ENCODE assay signal across 18 cellular contexts in the genomic region with DNA sequence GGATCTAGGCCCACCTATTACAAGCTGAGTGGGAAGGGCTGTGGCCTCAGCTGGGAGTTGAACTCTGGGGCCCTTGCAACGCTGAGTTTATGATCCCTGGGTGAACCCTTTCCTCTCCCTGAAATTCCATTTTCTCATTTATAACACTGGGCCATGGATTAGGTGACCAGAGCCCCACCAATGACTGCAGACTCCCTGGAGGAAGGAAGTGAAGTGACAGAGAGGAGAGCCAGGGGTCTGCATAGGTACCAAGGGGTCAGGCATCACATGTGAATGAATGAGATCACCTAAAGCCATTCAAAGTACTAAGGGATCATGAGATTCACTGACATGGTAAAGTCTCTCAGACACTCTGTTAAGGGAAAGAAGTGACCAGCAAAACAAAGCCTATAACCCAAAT. TPM values are rescaled to one million over a fixed set of nuclear protein-coding genes. Genes with fewer than 3 reads are reported as not detected.
DNase-seq lines count a peak whose midpoint lies in the region; ATAC-seq and TF ChIP-seq lines count a peak whose summit lies in the region.
"Had no signal": no experiment of that assay in that cellular context is flagged by ENCODE, and none has a peak within 500 bp of the region (broad histone marks: within the 10 kb centered on the region; RNA-seq: fewer than 3 reads in every experiment).

No MANE protein-coding gene starts in this region.

- peak overlapping the region; percentile 51 for H3K4me2 ChIP-seq in neural progenitor cell
- H3K4me2 ChIP-seq: SK-N-SH had no signal

- no peaks in the 10 kb centered on the region for H3K9me3 Mint-ChIP-seq in neural progenitor cell
- H3K9me3 Mint-ChIP-seq: activated naive CD4-positive, alpha-beta T cell treated with anti-CD3 and anti-CD28 coated beads, Interleukin-2, amount 50 U/mL, for 72 hours; immature natural killer cell had no signal

- peaks cover 20% of the 10 kb centered on the region for H3K36me3 Mint-ChIP-seq in neural progenitor cell
- H3K36me3 Mint-ChIP-seq: activated naive CD4-positive, alpha-beta T cell treated with anti-CD3 and anti-CD28 coated beads, Interleukin-2, amount 50 U/mL, for 72 hours had no signal

- peaks cover 13% of the 10 kb centered on the region for H3K4me1 Mint-ChIP-seq in neural progenitor cell
- H3K4me1 Mint-ChIP-seq: immature natural killer cell had no signal

- H3K9me3 ChIP-seq in cardiac muscle cell (ENCODE audit: low read depth) (no peaks in the 10 kb centered on the region), right cardiac atrium (ENCODE audit: control insufficient read depth, low read length) (no peaks in the 10 kb centered on the region), esophagus (ENCODE audit: control insufficient read depth in 2 of 2, insufficient read depth in 1 of 2, low read depth in 1 of 2, low read length in 1 of 2) (no peaks in the 10 kb centered on the region), neural progenitor cell (ENCODE audit: low read depth) (no peaks in the 10 kb centered on the region), upper lobe of left lung (no peaks in the 10 kb centered on the region)
- H3K9me3 ChIP-seq: gastrocnemius medialis, SK-N-SH had no signal

- intact Hi-C loops in right cardiac atrium (cut with DNase I), result no loop called here

- no peaks in the 10 kb centered on the region for H3K79me2 ChIP-seq in neural progenitor cell (ENCODE audit: low read depth)

- H3K27ac ChIP-seq in cardiac muscle cell (peak overlapping the region; percentile 86), right cardiac atrium (ENCODE audit: low read length) (no peak overlapping the region), esophagus (ENCODE audit: low read depth in 2 of 2, low read length in 1 of 2) (peak overlapping the region; percentile 66 to 87), neural progenitor cell (peak overlapping the region; percentile 80), upper lobe of left lung (peak overlapping the region in 3 of 4 donors; percentile 36 to 64 (median 60))
- H3K27ac ChIP-seq: gastrocnemius medialis had no signal

- no peak for TF ChIP-seq POLR2A in upper lobe of left lung (IDR thresholded peaks at IDR 0.05)

- peaks cover 13% of the 10 kb centered on the region for H4K20me1 ChIP-seq in neural progenitor cell (ENCODE audit: low read depth)

- TF ChIP-seq EP300 in upper lobe of left lung (IDR thresholded peaks at IDR 0.05), result no peak

- H3K4me3 ChIP-seq in cardiac muscle cell, result no peak overlapping the region
- H3K4me3 ChIP-seq in right cardiac atrium (ENCODE audit: low read length), result no peak overlapping the region
- H3K4me3 ChIP-seq in esophagus (ENCODE audit: low read depth in 1 of 2, low read length in 2 of 2), result no peak overlapping the region
- H3K4me3 ChIP-seq in neural progenitor cell, result no peak overlapping the region
- H3K4me3 ChIP-seq in upper lobe of left lung, result no peak overlapping the region
- H3K4me3 ChIP-seq: gastrocnemius medialis had no signal

- H3K4me3 Mint-ChIP-seq in neural progenitor cell, result no peak overlapping the region
- H3K4me3 Mint-ChIP-seq: immature natural killer cell had no signal

- no peak for TF ChIP-seq CTCF in cardiac muscle cell (IDR thresholded peaks at IDR 0.05; ENCODE audit: low read depth, low read length)
- no peak for TF ChIP-seq CTCF in neural progenitor cell (IDR thresholded peaks at IDR 0.05)
- no peak for TF ChIP-seq CTCF in upper lobe of left lung (IDR thresholded peaks at IDR 0.05)

- H3K27me3 ChIP-seq in cardiac muscle cell (no peaks in the 10 kb centered on the region), right cardiac atrium (ENCODE audit: control insufficient read depth, insufficient read depth) (no peaks in the 10 kb centered on the region), esophagus (ENCODE audit: control insufficient read depth in 1 of 2, insufficient read depth in 2 of 2, low read length in 2 of 2) (no peaks in the 10 kb centered on the region), neural progenitor cell (no peaks in the 10 kb centered on the region), upper lobe of left lung (no peaks in the 10 kb centered on the region)
- H3K27me3 ChIP-seq: gastrocnemius medialis had no signal

- H3K27me3 Mint-ChIP-seq in neural progenitor cell (ENCODE audit: insufficient read depth, low read depth), result peaks cover 3% of the 10 kb centered on the region

- H3K4me1 ChIP-seq in cardiac muscle cell (ENCODE audit: low read depth) (peaks cover 21% of the 10 kb centered on the region), right cardiac atrium (ENCODE audit: control insufficient read depth, insufficient read depth, low read length) (peaks cover 11% of the 10 kb centered on the region), esophagus (ENCODE audit: control insufficient read depth in 2 of 2, insufficient read depth in 2 of 2, low read length in 1 of 2) (peaks cover 6 to 12% of the 10 kb centered on the region in 2 donors), neural progenitor cell (peaks cover 20% of the 10 kb centered on the region), upper lobe of left lung (peaks cover 8 to 28% (median 20%) of the 10 kb centered on the region in 4 donors)

- peaks cover 8% of the 10 kb centered on the region for H3K36me3 ChIP-seq in cardiac muscle cell
- peaks cover 0 to 15% of the 10 kb centered on the region in 2 donors for H3K36me3 ChIP-seq in esophagus (ENCODE audit: control insufficient read depth in 2 of 2, insufficient read depth in 2 of 2, low read length in 1 of 2)
- H3K36me3 ChIP-seq in neural progenitor cell, result no peaks in the 10 kb centered on the region
- peaks cover 3 to 19% (median 13%) of the 10 kb centered on the region in 4 donors for H3K36me3 ChIP-seq in upper lobe of left lung

- no peak overlapping the region for H3K9ac ChIP-seq in neural progenitor cell
- H3K9ac ChIP-seq: SK-N-SH had no signal

- peak overlapping the region; percentile 17 for H3K27ac Mint-ChIP-seq in neural progenitor cell

- no peak overlapping the region for H2AFZ ChIP-seq in neural progenitor cell (replicated peaks)

- ATAC-seq in right cardiac atrium, result no peak
- ATAC-seq in upper lobe of left lung (ENCODE audit: low FRiP score in 2 of 2), result no peak
- no peak for ATAC-seq in GM18907 (IDR thresholded peaks at IDR 0.05; ENCODE audit: unreplicated experiment)
- ATAC-seq: activated naive CD4-positive, alpha-beta T cell treated with anti-CD3 and anti-CD28 coated beads, Interleukin-2, amount 50 U/mL, for 72 hours; gastrocnemius medialis had no signal

- DNase-seq in cardiac muscle cell (ENCODE audit: low read depth in 1 of 2, low spot score in 1 of 2) (no peak), right cardiac atrium (no peak), neural progenitor cell (ENCODE audit: low spot score) (no peak), upper lobe of left lung (no peak), superior temporal gyrus (ENCODE audit: extremely low spot score) (no peak), hepatic stellate cell (ENCODE audit: low spot score) (no peak)
- DNase-seq: activated CD4-positive, alpha-beta T cell treated with anti-CD3 and anti-CD28 coated beads, Interleukin-2, amount 50 U/mL, for 1 hour; activated T-cell treated with anti-CD3 and anti-CD28 coated beads for 4 hours; central memory CD4-positive, alpha-beta T cell; gastrocnemius medialis; immature natural killer cell; NCI-H510A; OCI-M1; SK-N-SH; stimulated activated CD4-positive, alpha-beta T cell treated with anti-CD3 and anti-CD28 coated beads, Interleukin-15, amount 100 ng/mL, for 24 hours had no signal

- H3F3A ChIP-seq in neural progenitor cell (ENCODE audit: low read depth), result peaks cover 13% of the 10 kb centered on the region

- 25% methylated on average over 1 of the region's 1 CpG for WGBS in right cardiac atrium
- WGBS in esophagus, 2 donors, result 14 to 33% methylated on average over 1 of the region's 1 CpG
- 43 to 47% methylated on average over 1 of the region's 1 CpG for WGBS in upper lobe of left lung, 2 donors

RNA-seq across cellular contexts. Expression of gene DSN1, which starts 46.5 kb away (rescaled TPM):
- 10.2 and 13.7 TPM in 2 replicates for total RNA-seq in cardiac muscle cell
- polyA plus RNA-seq in cardiac muscle cell, result 12.4 and 18.6 TPM in 2 replicates
- total RNA-seq in right cardiac atrium, result 1 to 10 TPM; 4.9 to 7.5 (median 5.7) TPM
- polyA plus RNA-seq in right cardiac atrium, result 5.0 TPM
- 1 to 10 TPM; 7.6 to 9.4 TPM for polyA plus RNA-seq in esophagus
- total RNA-seq in neural progenitor cell (ENCODE audit: low replicate concordance), result 34.4 and 48.2 TPM in 2 replicates
- 10 to 100 TPM in 2 of 6 donors, 1 to 10 TPM in 4; 4.7 to 29.3 (median 7.8) TPM for total RNA-seq in upper lobe of left lung

RNA-seq across cellular contexts. Expression of gene TLDC2, which starts 55.9 kb away (rescaled TPM):
- total RNA-seq in cardiac muscle cell, result 0.32 TPM in 1 of 2 replicates, not detected in the other
- polyA plus RNA-seq in cardiac muscle cell, result not detected in 2 replicates
- not detected for total RNA-seq in right cardiac atrium
- polyA plus RNA-seq in right cardiac atrium, result 0.09 TPM
- polyA plus RNA-seq in esophagus, result under 1 TPM; 0.16 to 0.29 TPM
- 2.4 and 3.8 TPM in 2 replicates for total RNA-seq in neural progenitor cell (ENCODE audit: low replicate concordance)
- total RNA-seq in upper lobe of left lung, result 1 to 10 TPM in 1 of 6 donors, under 1 TPM in 2, not detected in 3; 0.31 to 1.3 (median 0.61) TPM
- total RNA-seq: activated naive CD4-positive, alpha-beta T cell treated with anti-CD3 and anti-CD28 coated beads, Interleukin-2, amount 50 U/mL, for 72 hours; gastrocnemius medialis had no signal
